ENCODE assay signal across 6 cellular contexts in genomic region chr22:25992331-25992730, GRCh38.
"Had no signal": no experiment of that assay in that cellular context is flagged by ENCODE, and none has a peak within 500 bp of the region (broad histone marks: within the 10 kb centered on the region; RNA-seq: fewer than 3 reads in every experiment).

No MANE protein-coding gene starts in this region.

- H2AFZ ChIP-seq: GM23248 had no signal

- H3K27ac ChIP-seq: GM23248 had no signal

- ATAC-seq: K562 had no signal

- H3K9me3 Mint-ChIP-seq: H9 had no signal

- H3K4me3 ChIP-seq: GM23248, K562 had no signal

- DNase-seq: GM23248, GOT3, H9, HCEC 1CT, IMR-90 had no signal

- H3K4me3 Mint-ChIP-seq: H9 had no signal

- H3K27ac Mint-ChIP-seq: H9 had no signal
